Comparison of ENCODE assay signal across 11 cellular contexts in the genomic region with DNA sequence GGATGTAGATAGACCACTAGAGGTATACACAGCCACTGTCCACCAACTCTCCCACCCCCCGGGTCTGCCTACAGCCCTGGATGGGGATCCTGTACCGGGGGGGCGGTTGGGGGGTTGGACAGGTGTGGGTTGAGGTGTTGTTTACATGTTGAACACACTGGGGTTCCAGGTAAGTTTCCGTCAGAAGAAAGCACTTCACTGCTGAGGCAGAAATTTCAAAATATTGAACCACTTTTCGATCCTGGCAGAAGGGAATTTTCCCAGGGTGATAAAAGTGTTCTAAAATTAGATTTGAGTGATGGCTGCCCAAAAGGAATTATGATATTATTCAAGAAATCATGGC. TPM values are rescaled to one million over a fixed set of nuclear protein-coding genes. Genes with fewer than 3 reads are reported as not detected.
DNase-seq lines count a peak whose midpoint lies in the region; ATAC-seq, FAIRE-seq and TF ChIP-seq lines count a peak whose summit lies in the region.
"Had no signal": no experiment of that assay in that cellular context is flagged by ENCODE, and none has a peak within 500 bp of the region (broad histone marks: within the 10 kb centered on the region; RNA-seq: fewer than 3 reads in every experiment).

No MANE protein-coding gene starts in this region.

- TF ChIP-seq POLR2A in ovary (IDR thresholded peaks at IDR 0.05): no peak

- BruUV-seq in Caco-2 (replicated peaks; lab: Mats Ljungman, UMichigan) (no TSS peak), A673 (replicated peaks; lab: Mats Ljungman, UMichigan) (no TSS peak)

- H3K27ac ChIP-seq in naive thymus-derived CD4-positive, alpha-beta T cell (ENCODE audit: low read depth, low read length): peak overlapping the region; percentile 71
- no peak overlapping the region for H3K27ac ChIP-seq in A673 (ENCODE audit: low read depth, low read length, poor library complexity, severe bottlenecking)
- no peak overlapping the region for H3K27ac ChIP-seq in ovary
- H3K27ac ChIP-seq: prostate gland had no signal

- no peak for DNase-seq in Caco-2
- DNase-seq in HFFc6: no peak
- no peak for DNase-seq in activated naive CD8-positive, alpha-beta T cell treated with anti-CD3 and anti-CD28 coated beads for 36 hours
- DNase-seq in naive thymus-derived CD4-positive, alpha-beta T cell: peak in 2 of 9 donors; percentile 24 to 34
- DNase-seq in A673 (ENCODE audit: low spot score): no peak
- DNase-seq in ovary: no peak
- DNase-seq in occipital lobe (lab: John Stamatoyannopoulos, UW): no peak
- DNase-seq in GM19239 (ENCODE audit: insufficient read length, low spot score): no peak
- DNase-seq: hippocampal formation, NCI-H345 had no signal

- 59 to 69% (median 59%) methylated on average over 5 of the region's 5 CpGs for WGBS in ovary, 3 donors

- CTCF ChIA-PET in Caco-2 (lab: Charles Lee) (interaction anchor here (5.7 kb wide), 1 partner anchor 79 kb away, joined by 46 read pairs; no protein-coding TSS in a partner anchor), A673 (lab: Charles Lee) (no interaction called here)
- CTCF ChIA-PET in naive thymus-derived CD4-positive, alpha-beta T cell (lab: Charles Lee): interaction anchor here (6.1 kb wide), 1 partner anchor 79 kb away, joined by 65 read pairs; no protein-coding TSS in a partner anchor

- peaks cover 57% of the 10 kb centered on the region for H3K4me1 ChIP-seq in Caco-2
- peaks cover 0 to 21% of the 10 kb centered on the region in 2 donors for H3K4me1 ChIP-seq in naive thymus-derived CD4-positive, alpha-beta T cell (ENCODE audit: control insufficient read depth in 2 of 2, insufficient read depth in 2 of 2, low read length in 2 of 2)
- H3K4me1 ChIP-seq in A673 (ENCODE audit: insufficient read depth, low read length, poor library complexity, severe bottlenecking): no peaks in the 10 kb centered on the region
- peaks cover 1% of the 10 kb centered on the region for H3K4me1 ChIP-seq in ovary (ENCODE audit: insufficient read depth)
- H3K4me1 ChIP-seq: prostate gland had no signal

- H3K27me3 Mint-ChIP-seq in Caco-2 (ENCODE audit: insufficient read depth, unreplicated experiment): no peaks in the 10 kb centered on the region
- no peaks in the 10 kb centered on the region; the same call in 1 of the 2 replicates for H3K27me3 Mint-ChIP-seq in HFFc6 (ENCODE audit: insufficient read depth)
- peaks cover 9% of the 10 kb centered on the region for H3K27me3 Mint-ChIP-seq in activated naive CD8-positive, alpha-beta T cell treated with anti-CD3 and anti-CD28 coated beads for 36 hours
- H3K27me3 Mint-ChIP-seq in naive thymus-derived CD4-positive, alpha-beta T cell: peaks cover 0 to 11% (median 4%) of the 10 kb centered on the region in 5 donors

- TF ChIP-seq CTCF in Caco-2 (IDR thresholded peaks at IDR 0.05; ENCODE audit: insufficient read depth in 1 of 2, low read depth in 1 of 2, low read length in 1 of 2, severe bottlenecking in 1 of 2, unreplicated experiment in 1 of 2): no peak
- no peak for TF ChIP-seq CTCF in HFFc6 (IDR thresholded peaks at IDR 0.05)
- no peak for TF ChIP-seq CTCF in A673 (conservative IDR thresholded peaks at IDR 0.05; ENCODE audit: low read depth, low read length)
- TF ChIP-seq CTCF in ovary (IDR thresholded peaks at IDR 0.05): no peak

- no peak overlapping the region for H3K4me3 ChIP-seq in Caco-2 (ENCODE audit: low read depth, low read length)
- H3K4me3 ChIP-seq in naive thymus-derived CD4-positive, alpha-beta T cell (ENCODE audit: low read length): no peak overlapping the region
- no peak overlapping the region for H3K4me3 ChIP-seq in A673 (ENCODE audit: low read depth, low read length, poor library complexity, severe bottlenecking)
- no peak overlapping the region for H3K4me3 ChIP-seq in ovary
- H3K4me3 ChIP-seq: prostate gland had no signal

- FAIRE-seq in GM19239 (lab: Jason Lieb, UNC): no peak

- H3K36me3 Mint-ChIP-seq in Caco-2 (ENCODE audit: insufficient read depth, unreplicated experiment): peaks cover 20% of the 10 kb centered on the region
- H3K36me3 Mint-ChIP-seq in HFFc6 (ENCODE audit: low read depth): no peaks in the 10 kb centered on the region
- no peaks in the 10 kb centered on the region for H3K36me3 Mint-ChIP-seq in activated naive CD8-positive, alpha-beta T cell treated with anti-CD3 and anti-CD28 coated beads for 36 hours
- H3K36me3 Mint-ChIP-seq in naive thymus-derived CD4-positive, alpha-beta T cell: peaks cover 0 to 3% (median 0%) of the 10 kb centered on the region in 5 donors

- H3K9me3 ChIP-seq in Caco-2 (peaks cover 4% of the 10 kb centered on the region; the same call in 1 of the 2 replicates), A673 (ENCODE audit: low read depth, low read length, poor library complexity, severe bottlenecking) (no peaks in the 10 kb centered on the region), ovary (no peaks in the 10 kb centered on the region)
- no peaks in the 10 kb centered on the region for H3K9me3 ChIP-seq in naive thymus-derived CD4-positive, alpha-beta T cell (ENCODE audit: control insufficient read depth in 2 of 3, low read length in 3 of 3)
- H3K9me3 ChIP-seq: prostate gland had no signal

- TF ChIP-seq EP300 in ovary (IDR thresholded peaks at IDR 0.05): no peak

- H3K9me3 Mint-ChIP-seq in Caco-2 (ENCODE audit: unreplicated experiment): peaks cover 8% of the 10 kb centered on the region
- H3K9me3 Mint-ChIP-seq in HFFc6: no peaks in the 10 kb centered on the region
- H3K9me3 Mint-ChIP-seq in activated naive CD8-positive, alpha-beta T cell treated with anti-CD3 and anti-CD28 coated beads for 36 hours: no peaks in the 10 kb centered on the region
- H3K9me3 Mint-ChIP-seq in naive thymus-derived CD4-positive, alpha-beta T cell: no peaks in the 10 kb centered on the region

- H3K27me3 ChIP-seq in Caco-2 (replicated peaks; ENCODE audit: control insufficient read depth, insufficient read depth, low read length) (no peaks in the 10 kb centered on the region), A673 (replicated peaks; ENCODE audit: insufficient read depth, low read depth, low read length, poor library complexity) (no peaks in the 10 kb centered on the region), ovary (no peaks in the 10 kb centered on the region)
- H3K27me3 ChIP-seq in naive thymus-derived CD4-positive, alpha-beta T cell (ENCODE audit: control insufficient read depth in 2 of 2, insufficient read depth in 2 of 2, low read length in 2 of 2): no peaks in the 10 kb centered on the region

- POLR2A ChIA-PET in Caco-2 (lab: Charles Lee) (no interaction called here), A673 (lab: Charles Lee; ENCODE audit: low non-redundant PET) (no interaction called here)
- POLR2A ChIA-PET in naive thymus-derived CD4-positive, alpha-beta T cell (lab: Charles Lee): interaction anchor here (0.7 to 1.6 kb wide), 3 partner anchors 14 to 78 kb away, joined by 3 to 5 read pairs (median 4); no protein-coding TSS in a partner anchor

- no peak for ATAC-seq in naive thymus-derived CD4-positive, alpha-beta T cell

- H3K4me3 Mint-ChIP-seq in Caco-2 (ENCODE audit: unreplicated experiment) (no peak overlapping the region), HFFc6 (no peak overlapping the region)
- H3K4me3 Mint-ChIP-seq in activated naive CD8-positive, alpha-beta T cell treated with anti-CD3 and anti-CD28 coated beads for 36 hours: peak overlapping the region; percentile 70
- H3K4me3 Mint-ChIP-seq in naive thymus-derived CD4-positive, alpha-beta T cell: peak overlapping the region; percentile 42 to 82 (median 74)

- H3K36me3 ChIP-seq in Caco-2 (ENCODE audit: control insufficient read depth, insufficient read depth, low read length) (no peaks in the 10 kb centered on the region), A673 (ENCODE audit: insufficient read depth, low read length, poor library complexity, severe bottlenecking) (no peaks in the 10 kb centered on the region), ovary (no peaks in the 10 kb centered on the region)
- no peaks in the 10 kb centered on the region for H3K36me3 ChIP-seq in naive thymus-derived CD4-positive, alpha-beta T cell (ENCODE audit: control insufficient read depth in 2 of 3, insufficient read depth in 3 of 3, low read length in 3 of 3)
- H3K36me3 ChIP-seq: prostate gland had no signal

- peaks cover 40% of the 10 kb centered on the region for H3K4me1 Mint-ChIP-seq in Caco-2 (ENCODE audit: low read depth, unreplicated experiment)
- peaks cover 23% of the 10 kb centered on the region for H3K4me1 Mint-ChIP-seq in HFFc6 (ENCODE audit: low read depth)
- peaks cover 30% of the 10 kb centered on the region for H3K4me1 Mint-ChIP-seq in activated naive CD8-positive, alpha-beta T cell treated with anti-CD3 and anti-CD28 coated beads for 36 hours
- peaks cover 20 to 34% (median 30%) of the 10 kb centered on the region in 7 donors for H3K4me1 Mint-ChIP-seq in naive thymus-derived CD4-positive, alpha-beta T cell

- intact Hi-C loops in Caco-2 (cut with micrococcal nuclease; ENCODE audit: unreplicated experiment): loop anchor here (10.0 kb wide), 1 partner anchor 152 kb away; a partner anchor contains a TSS
- intact Hi-C loops in naive thymus-derived CD4-positive, alpha-beta T cell (cut with micrococcal nuclease): loop anchor here (1.0 to 5.0 kb wide), 7 partner anchors 30 to 262 kb away; a partner anchor contains a TSS
- intact Hi-C loops in A673 (cut with micrococcal nuclease; ENCODE audit: unreplicated experiment): no loop called here
- intact Hi-C loops in ovary (cut with DNase I): no loop called here

- peak overlapping the region; percentile 15 for H3K27ac Mint-ChIP-seq in Caco-2 (ENCODE audit: unreplicated experiment)
- peak overlapping the region; percentile 89; the same call in 1 of the 2 replicates for H3K27ac Mint-ChIP-seq in HFFc6
- peak overlapping the region; percentile 80 for H3K27ac Mint-ChIP-seq in activated naive CD8-positive, alpha-beta T cell treated with anti-CD3 and anti-CD28 coated beads for 36 hours
- H3K27ac Mint-ChIP-seq in naive thymus-derived CD4-positive, alpha-beta T cell: peak overlapping the region; percentile 83 to 97 (median 88)

RNA-seq across cellular contexts. Expression of a gene that starts 6.6 kb away (rescaled TPM):
- total RNA-seq in Caco-2 (2022) (not detected in 2 replicates), A673 (2021) (not detected in 2 replicates), ovary (not detected), occipital lobe (not detected)
- total RNA-seq in HFFc6 (2021; fragmentation: NEBNext Ultra II Directional; extraction: Animal tissue kit (Norgen Biotek cat#: 25700)): not detected
- total RNA-seq in activated naive CD8-positive, alpha-beta T cell treated with anti-CD3 and anti-CD28 coated beads for 36 hours: not detected
- total RNA-seq in naive thymus-derived CD4-positive, alpha-beta T cell: not detected
- polyA plus RNA-seq in naive thymus-derived CD4-positive, alpha-beta T cell: not detected
- not detected for polyA plus RNA-seq in ovary
- total RNA-seq: prostate gland had no signal

RNA-seq across cellular contexts. Expression of a gene that starts 21.1 kb away (rescaled TPM):
- total RNA-seq in Caco-2 (2022) (2.9 and 3.3 TPM in 2 replicates), A673 (2021) (2.5 and 2.9 TPM in 2 replicates), ovary (10 to 100 TPM in 1 of 7 donors, 1 to 10 TPM in 6; 2.6 to 10.0 (median 5.4) TPM), occipital lobe (2.0 TPM)
- total RNA-seq in HFFc6 (2021; fragmentation: NEBNext Ultra II Directional; extraction: Animal tissue kit (Norgen Biotek cat#: 25700)): 1 to 10 TPM; 1.8 to 2.5 (median 2.1) TPM
- total RNA-seq in activated naive CD8-positive, alpha-beta T cell treated with anti-CD3 and anti-CD28 coated beads for 36 hours: 1 to 10 TPM in 1 of 2 experiments, under 1 TPM in 1; 0.62 to 1.4 TPM
- 1 to 10 TPM in 4 of 5 experiments, under 1 TPM in 1; 0.63 to 3.4 (median 2.1) TPM for total RNA-seq in naive thymus-derived CD4-positive, alpha-beta T cell
- polyA plus RNA-seq in naive thymus-derived CD4-positive, alpha-beta T cell: not detected
- 1 to 10 TPM; 2.2 to 5.1 TPM for polyA plus RNA-seq in ovary

RNA-seq across cellular contexts. Expression of a gene that starts 48.6 kb away (rescaled TPM):
- total RNA-seq in Caco-2 (2022) (86.5 and 93.8 TPM in 2 replicates), A673 (2021) (26.8 and 29.5 TPM in 2 replicates), ovary (10 to 100 TPM; 18.8 to 26.6 (median 22.5) TPM), occipital lobe (26.5 TPM)
- total RNA-seq in HFFc6 (2021; fragmentation: NEBNext Ultra II Directional; extraction: Animal tissue kit (Norgen Biotek cat#: 25700)): 10 to 100 TPM; 45.9 to 76.2 (median 54.3) TPM
- 10 to 100 TPM; 14.5 TPM for total RNA-seq in activated naive CD8-positive, alpha-beta T cell treated with anti-CD3 and anti-CD28 coated beads for 36 hours
- total RNA-seq in naive thymus-derived CD4-positive, alpha-beta T cell: 1 to 10 TPM; 3.3 to 8.4 (median 4.3) TPM
- polyA plus RNA-seq in naive thymus-derived CD4-positive, alpha-beta T cell: 1 to 10 TPM in 1 of 2 donors, under 1 TPM in 1; 0.87 to 1.2 TPM
- polyA plus RNA-seq in ovary: 10 to 100 TPM; 14.0 to 33.9 TPM

RNA-seq across cellular contexts. Expression of a gene that starts 56.2 kb away (rescaled TPM):
- total RNA-seq in Caco-2 (2022) (15.5 and 21.3 TPM in 2 replicates), A673 (2021) (6.6 and 9.9 TPM in 2 replicates), ovary (100 to 1,000 TPM in 2 of 7 donors, 10 to 100 TPM in 5; 17.8 to 141 (median 50.7) TPM), occipital lobe (not detected)
- 10 to 100 TPM; 12.9 to 20.1 (median 16.7) TPM for total RNA-seq in HFFc6 (2021; fragmentation: NEBNext Ultra II Directional; extraction: Animal tissue kit (Norgen Biotek cat#: 25700))
- 10 to 100 TPM; 19.0 to 23.8 TPM for total RNA-seq in activated naive CD8-positive, alpha-beta T cell treated with anti-CD3 and anti-CD28 coated beads for 36 hours
- total RNA-seq in naive thymus-derived CD4-positive, alpha-beta T cell: 100 to 1,000 TPM in 1 of 5 experiments, 10 to 100 TPM in 4; 10.2 to 107 (median 94.2) TPM
- 1 to 10 TPM; 3.3 to 8.9 TPM for polyA plus RNA-seq in naive thymus-derived CD4-positive, alpha-beta T cell
- polyA plus RNA-seq in ovary: 10 to 100 TPM in 1 of 2 donors, 1 to 10 TPM in 1; 3.2 to 43.4 TPM

Comparison
In these comparisons a context has a peak if more than half of its experiments do, and no peak if none do; other contexts are left out.
1. H3K27ac Mint-ChIP-seq: peak in every context shown above with its lines; median percentile 89 in HFFc6; 88 in naive thymus-derived CD4-positive, alpha-beta T cell; 80 in activated naive CD8-positive, alpha-beta T cell treated with anti-CD3 and anti-CD28 coated beads for 36 hours; 15 in Caco-2.
2. H3K4me3 Mint-ChIP-seq: peak in activated naive CD8-positive, alpha-beta T cell treated with anti-CD3 and anti-CD28 coated beads for 36 hours (single experiment) and naive thymus-derived CD4-positive, alpha-beta T cell (10 of 10); none in Caco-2 (single experiment) and HFFc6 (single experiment).
3. intact Hi-C loops: an anchor here in Caco-2 (10.0 kb wide) and naive thymus-derived CD4-positive, alpha-beta T cell (1.0 to 5.0 kb wide); none called in A673 and ovary.